In the genomic region with DNA sequence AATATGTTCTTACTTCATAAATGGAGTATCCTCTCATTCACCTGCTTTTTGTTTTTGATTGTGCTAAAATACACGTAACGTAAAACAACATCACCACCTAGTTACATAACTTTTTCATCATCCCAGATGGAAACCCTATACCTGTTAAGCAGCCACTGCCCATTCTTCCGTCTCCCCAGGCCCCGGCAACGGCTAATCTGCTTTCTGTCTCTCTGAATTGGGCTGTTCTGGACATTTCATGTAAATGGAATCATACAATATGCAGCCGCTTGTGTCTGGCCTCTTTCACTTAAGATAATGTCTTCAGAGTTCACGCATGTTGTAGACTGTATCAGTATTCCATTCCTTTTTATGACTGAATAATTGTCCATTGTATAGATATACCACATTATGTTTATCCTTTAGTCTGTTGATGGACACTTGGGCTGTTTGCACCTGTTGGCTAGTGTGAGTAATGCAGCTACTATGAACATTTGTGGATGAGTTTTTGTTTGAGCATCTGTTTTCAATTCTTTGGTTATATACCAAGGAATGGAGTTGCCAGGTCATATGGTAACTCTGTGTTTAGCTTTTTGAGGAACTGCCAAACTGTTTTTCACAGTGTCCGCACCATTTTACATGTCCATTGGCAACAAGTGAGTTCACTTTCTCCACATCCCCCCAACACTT, we compare ENCODE assay signal across 8 cellular contexts. TPM values are rescaled to one million over a fixed set of nuclear protein-coding genes. Genes with fewer than 3 reads are reported as not detected.
DNase-seq lines count a peak whose midpoint lies in the region; ATAC-seq and TF ChIP-seq lines count a peak whose summit lies in the region.

No MANE protein-coding gene starts in this region.

- peaks cover 23% of the 10 kb centered on the region for H3K27me3 Mint-ChIP-seq in GM23338 (ENCODE audit: insufficient read depth, low read depth, poor library complexity)

- H3K27me3 ChIP-seq in GM23338 (ENCODE audit: insufficient read depth) (no peaks in the 10 kb centered on the region), testis (no peaks in the 10 kb centered on the region), stomach (peaks cover 0 to 10% (median 0%) of the 10 kb centered on the region in 3 donors)

- peak; percentile 83 for DNase-seq in AG10803 (ENCODE audit: low read depth)
- DNase-seq in GM23338 (ENCODE audit: low spot score) = peak; percentile 32
- peak; percentile 21 to 83 for DNase-seq in SW 1271 (lab: John Stamatoyannopoulos, UW)
- peak; percentile 75 for DNase-seq in fibroblast of the aortic adventitia (ENCODE audit: low read depth)
- DNase-seq in testis = no peak
- DNase-seq in stomach = no peak

- H2AFZ ChIP-seq in GM23338 = no peak overlapping the region

- H3K36me3 ChIP-seq in GM23338 (ENCODE audit: insufficient read depth) = no peaks in the 10 kb centered on the region
- H3K36me3 ChIP-seq in testis (ENCODE audit: low read depth, missing control alignments) = no peaks in the 10 kb centered on the region
- H3K36me3 ChIP-seq in stomach = peaks cover 0 to 6% (median 5%) of the 10 kb centered on the region in 4 donors

- peaks cover 56% of the 10 kb centered on the region for H3K4me1 Mint-ChIP-seq in GM23338

- TF ChIP-seq EP300 in stomach (IDR thresholded peaks at IDR 0.05) = no peak

- peaks cover 45% of the 10 kb centered on the region for H4K20me1 ChIP-seq in GM23338 (replicated peaks; ENCODE audit: insufficient read depth)

- WGBS in testis, 2 donors = 61 to 70% methylated on average over 7 to 8 of the region's 8 CpGs
- WGBS in stomach, 5 donors = 81 to 89% (median 83%) methylated on average over 7 to 8 of the region's 8 CpGs

- no peak overlapping the region for H3K27ac Mint-ChIP-seq in GM23338

- intact Hi-C loops in testis (cut with DNase I; ENCODE audit: low total_unique reads) = no loop called here
- intact Hi-C loops in stomach (cut with DNase I; ENCODE audit: low total_unique reads) = no loop called here

- no peak overlapping the region for H3K4me3 ChIP-seq in AG10803 (ENCODE audit: low read length)
- H3K4me3 ChIP-seq in GM23338 = peak overlapping the region; percentile 94
- H3K4me3 ChIP-seq in fibroblast of the aortic adventitia (ENCODE audit: low read depth, low read length) = no peak overlapping the region
- peak overlapping the region in 1 of 2 donors; percentile 83 for H3K4me3 ChIP-seq in testis
- peak overlapping the region in 1 of 4 donors; percentile 91 for H3K4me3 ChIP-seq in stomach

- H3F3A ChIP-seq in GM23338 (replicated peaks; ENCODE audit: low read depth) = peaks cover 14% of the 10 kb centered on the region

- no peaks in the 10 kb centered on the region; the same call in 1 of the 3 replicates for H3K9me3 Mint-ChIP-seq in GM23338

- ATAC-seq in GM23338 (no peak), HG02763 (IDR thresholded peaks at IDR 0.05; ENCODE audit: unreplicated experiment) (no peak), GM18909 (IDR thresholded peaks at IDR 0.05; ENCODE audit: poor library complexity, unreplicated experiment) (no peak)

- TF ChIP-seq CTCF in AG10803 (conservative IDR thresholded peaks at IDR 0.05; ENCODE audit: low read length) (peak; percentile 50), GM23338 (conservative IDR thresholded peaks at IDR 0.05; ENCODE audit: low read depth in 2 of 2) (peak; percentile 8 to 49; a peak in 2 of 4 replicates), fibroblast of the aortic adventitia (IDR thresholded peaks at IDR 0.05; ENCODE audit: insufficient read depth, low read length) (peak; percentile 54), testis (IDR thresholded peaks at IDR 0.05) (peak in 2 of 3 experiments; percentile 30 to 39), stomach (IDR thresholded peaks at IDR 0.05) (peak in 3 of 7 experiments; percentile 9 to 35 (median 24))

- H3K27ac ChIP-seq in GM23338 (ENCODE audit: low read depth) = no peak overlapping the region
- H3K27ac ChIP-seq in testis = no peak overlapping the region
- H3K27ac ChIP-seq in stomach = peak overlapping the region in 1 of 5 donors; percentile 97

- TF ChIP-seq POLR2A in testis (IDR thresholded peaks at IDR 0.05) (no peak), stomach (IDR thresholded peaks at IDR 0.05) (no peak)

- H3K9me3 ChIP-seq in testis (no peaks in the 10 kb centered on the region), stomach (no peaks in the 10 kb centered on the region)

- peak overlapping the region; percentile 87 for H3K4me3 Mint-ChIP-seq in GM23338

- peaks cover 20% of the 10 kb centered on the region for H3K36me3 Mint-ChIP-seq in GM23338 (ENCODE audit: low read depth)

- H3K4me2 ChIP-seq in GM23338 = peak overlapping the region; percentile 98

- peaks cover 63% of the 10 kb centered on the region for H3K79me2 ChIP-seq in GM23338 (replicated peaks; ENCODE audit: insufficient read depth)

- H3K4me1 ChIP-seq in GM23338 (ENCODE audit: insufficient read depth) (peaks cover 20% of the 10 kb centered on the region), testis (peaks cover 13% of the 10 kb centered on the region), stomach (peaks cover 32 to 79% (median 57%) of the 10 kb centered on the region in 4 donors)

- no peaks in the 10 kb centered on the region for H3K9me2 ChIP-seq in GM23338 (ENCODE audit: insufficient read depth)

TF ChIP-seq in GM23338, 12 proteins besides CTCF, POLR2A, EP300 and RAD21 (continues in another document):
- TF ChIP-seq NANOG (IDR thresholded peaks at IDR 0.05; ENCODE audit: borderline replicate concordance) (no peak), ZNF331 (CRISPR knock-in tag; IDR thresholded peaks at IDR 0.05; ENCODE audit: low read depth) (no peak), EZH2phosphoT487 (IDR thresholded peaks at IDR 0.05; ENCODE audit: unreplicated experiment) (no peak), CREB1 (CRISPR knock-in tag; IDR thresholded peaks at IDR 0.05; ENCODE audit: low read depth) (no peak), JUNB (IDR thresholded peaks at IDR 0.05; ENCODE audit: unreplicated experiment) (no peak)
- TF ChIP-seq, protein P1, sequence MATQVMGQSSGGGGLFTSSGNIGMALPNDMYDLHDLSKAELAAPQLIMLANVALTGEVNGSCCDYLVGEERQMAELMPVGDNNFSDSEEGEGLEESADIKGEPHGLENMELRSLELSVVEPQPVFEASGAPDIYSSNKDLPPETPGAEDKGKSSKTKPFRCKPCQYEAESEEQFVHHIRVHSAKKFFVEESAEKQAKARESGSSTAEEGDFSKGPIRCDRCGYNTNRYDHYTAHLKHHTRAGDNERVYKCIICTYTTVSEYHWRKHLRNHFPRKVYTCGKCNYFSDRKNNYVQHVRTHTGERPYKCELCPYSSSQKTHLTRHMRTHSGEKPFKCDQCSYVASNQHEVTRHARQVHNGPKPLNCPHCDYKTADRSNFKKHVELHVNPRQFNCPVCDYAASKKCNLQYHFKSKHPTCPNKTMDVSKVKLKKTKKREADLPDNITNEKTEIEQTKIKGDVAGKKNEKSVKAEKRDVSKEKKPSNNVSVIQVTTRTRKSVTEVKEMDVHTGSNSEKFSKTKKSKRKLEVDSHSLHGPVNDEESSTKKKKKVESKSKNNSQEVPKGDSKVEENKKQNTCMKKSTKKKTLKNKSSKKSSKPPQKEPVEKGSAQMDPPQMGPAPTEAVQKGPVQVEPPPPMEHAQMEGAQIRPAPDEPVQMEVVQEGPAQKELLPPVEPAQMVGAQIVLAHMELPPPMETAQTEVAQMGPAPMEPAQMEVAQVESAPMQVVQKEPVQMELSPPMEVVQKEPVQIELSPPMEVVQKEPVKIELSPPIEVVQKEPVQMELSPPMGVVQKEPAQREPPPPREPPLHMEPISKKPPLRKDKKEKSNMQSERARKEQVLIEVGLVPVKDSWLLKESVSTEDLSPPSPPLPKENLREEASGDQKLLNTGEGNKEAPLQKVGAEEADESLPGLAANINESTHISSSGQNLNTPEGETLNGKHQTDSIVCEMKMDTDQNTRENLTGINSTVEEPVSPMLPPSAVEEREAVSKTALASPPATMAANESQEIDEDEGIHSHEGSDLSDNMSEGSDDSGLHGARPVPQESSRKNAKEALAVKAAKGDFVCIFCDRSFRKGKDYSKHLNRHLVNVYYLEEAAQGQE (IDR thresholded peaks at IDR 0.05; ENCODE audit: unreplicated experiment) = no peak
- TF ChIP-seq, protein P2, sequence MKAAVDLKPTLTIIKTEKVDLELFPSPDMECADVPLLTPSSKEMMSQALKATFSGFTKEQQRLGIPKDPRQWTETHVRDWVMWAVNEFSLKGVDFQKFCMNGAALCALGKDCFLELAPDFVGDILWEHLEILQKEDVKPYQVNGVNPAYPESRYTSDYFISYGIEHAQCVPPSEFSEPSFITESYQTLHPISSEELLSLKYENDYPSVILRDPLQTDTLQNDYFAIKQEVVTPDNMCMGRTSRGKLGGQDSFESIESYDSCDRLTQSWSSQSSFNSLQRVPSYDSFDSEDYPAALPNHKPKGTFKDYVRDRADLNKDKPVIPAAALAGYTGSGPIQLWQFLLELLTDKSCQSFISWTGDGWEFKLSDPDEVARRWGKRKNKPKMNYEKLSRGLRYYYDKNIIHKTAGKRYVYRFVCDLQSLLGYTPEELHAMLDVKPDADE (IDR thresholded peaks at IDR 0.05) = no peak

RNA-seq across cellular contexts. Expression of a gene that starts 14.1 kb away (rescaled TPM):
- total RNA-seq in GM23338 (2014; rRNA removed; shearing (Covaris generic)) = 143 and 145 TPM in 2 replicates
- polyA plus RNA-seq in GM23338 (2016; fragmentation: Nextera tagmentation; extraction: Ambion mirVana) (57.9 and 63.3 TPM in 2 replicates), testis (ENCODE audit: insufficient read depth, low read depth, low replicate concordance) (173 TPM), stomach (10 to 100 TPM; 15.9 to 58.9 (median 21.7) TPM)
- total RNA-seq in fibroblast of the aortic adventitia (ENCODE audit: low replicate concordance) (202 and 211 TPM in 2 replicates), testis (100 to 1,000 TPM; 167 to 213 TPM), stomach (100 to 1,000 TPM; 103 to 242 (median 159) TPM)

RNA-seq across cellular contexts. Expression of a gene that starts 58.2 kb away (rescaled TPM):
- 55.0 and 79.1 TPM in 2 replicates for total RNA-seq in GM23338 (2014; rRNA removed; shearing (Covaris generic))
- polyA plus RNA-seq in GM23338 (2016; fragmentation: Nextera tagmentation; extraction: Ambion mirVana) (48.0 and 54.5 TPM in 2 replicates), testis (ENCODE audit: insufficient read depth, low read depth, low replicate concordance) (89.0 TPM), stomach (10 to 100 TPM; 34.4 to 53.2 (median 53.0) TPM)
- total RNA-seq in fibroblast of the aortic adventitia (ENCODE audit: low replicate concordance) (13.5 and 14.2 TPM in 2 replicates), testis (100 to 1,000 TPM; 128 to 141 TPM), stomach (100 to 1,000 TPM in 1 of 5 donors, 10 to 100 TPM in 4; 22.4 to 140 (median 40.1) TPM)

Comparison
In these comparisons a context has a peak if more than half of its experiments do, and no peak if none do; other contexts are left out.
1. DNase-seq: peak in AG10803 (single experiment), GM23338 (single experiment), SW 1271 (2 of 2) and fibroblast of the aortic adventitia (single experiment); none in testis (single experiment) and stomach (single experiment).